Comparison of ENCODE assay signal across 1 cellular context in genomic region chr11:80388536-80388935, GRCh38.
TF ChIP-seq lines count a peak whose summit lies in the region.

No MANE protein-coding gene starts in this region.

TF ChIP-seq in H1, 55 proteins besides CTCF, POLR2A, EP300 and RAD21 (continued from another document):
- TF ChIP-seq CHD7 (IDR thresholded peaks at IDR 0.05; ENCODE audit: insufficient replicate concordance, low read length) (no peak), KDM4A (IDR thresholded peaks at IDR 0.05; ENCODE audit: low read depth, low read length, severe bottlenecking) (no peak), JUN (IDR thresholded peaks at IDR 0.05; ENCODE audit: low read depth, low read length) (no peak), BACH1 (IDR thresholded peaks at IDR 0.05; ENCODE audit: low read length) (no peak)
